8 cellular contexts compared by ENCODE assay signal in genomic region chr14:31510222-31510621, GRCh38. TPM values are rescaled to one million over a fixed set of nuclear protein-coding genes. Genes with fewer than 3 reads are reported as not detected.
A peak's percentile ranks its signal among the peaks of the same experiment; 100 is the strongest.
DNase-seq lines count a peak whose midpoint lies in the region; ATAC-seq lines count a peak whose summit lies in the region.

No MANE protein-coding gene starts in this region.

- H3K27me3 Mint-ChIP-seq in naive B cell: peaks cover 0 to 5% (median 0%) of the 10 kb centered on the region in 3 donors

- H3K4me3 Mint-ChIP-seq in naive B cell: no peak overlapping the region

- DNase-seq in NOMO-1 treated with DMSO at 0.1 percent for 48 hours (lab: John Stamatoyannopoulos, UW; ENCODE audit: unreplicated experiment): peak; percentile 17
- DNase-seq in NOMO-1 treated with dmso at 0.1 percent for 144 hours (lab: John Stamatoyannopoulos, UW; ENCODE audit: unreplicated experiment): no peak
- peak; percentile 33 for DNase-seq in NCI-H2196 (lab: John Stamatoyannopoulos, UW; ENCODE audit: unreplicated experiment)
- DNase-seq in central memory CD4-positive, alpha-beta T cell: peak; percentile 17
- DNase-seq in naive B cell: peak; percentile 16
- DNase-seq in anterior cingulate cortex (lab: John Stamatoyannopoulos, UW): no peak

- H3K4me1 Mint-ChIP-seq in naive B cell: no peaks in the 10 kb centered on the region

- peak overlapping the region in 1 of 6 donors; percentile 40 for H3K27ac Mint-ChIP-seq in naive B cell

- H3K36me3 Mint-ChIP-seq in naive B cell: no peaks in the 10 kb centered on the region

- ATAC-seq in naive B cell (ENCODE audit: low read depth in 2 of 2) (no peak), HG03135 (IDR thresholded peaks at IDR 0.05; ENCODE audit: unreplicated experiment) (no peak), HG03095 (IDR thresholded peaks at IDR 0.05; ENCODE audit: unreplicated experiment) (no peak)

- H3K9me3 Mint-ChIP-seq in naive B cell: no peaks in the 10 kb centered on the region

RNA-seq across cellular contexts. Expression of gene GPR33, which starts 22.4 kb away (rescaled TPM):
- polyA plus RNA-seq in naive B cell (ENCODE audit: low read depth in 6 of 6): not detected

RNA-seq across cellular contexts. Expression of gene NUBPL, which starts 51.0 kb away (rescaled TPM):
- 1 to 10 TPM; 5.9 to 9.2 (median 8.6) TPM for polyA plus RNA-seq in naive B cell (ENCODE audit: low read depth in 6 of 6)

RNA-seq across cellular contexts. Expression of gene DTD2, which starts 52.9 kb away (rescaled TPM):
- 10 to 100 TPM; 12.5 to 26.0 (median 17.8) TPM for polyA plus RNA-seq in naive B cell (ENCODE audit: low read depth in 6 of 6)

Comparison
In these comparisons a context has a peak if more than half of its experiments do, and no peak if none do; other contexts are left out.
1. DNase-seq: peak in NOMO-1 treated with DMSO at 0.1 percent for 48 hours (single experiment), NCI-H2196 (single experiment), central memory CD4-positive, alpha-beta T cell (single experiment) and naive B cell (single experiment); none in NOMO-1 treated with dmso at 0.1 percent for 144 hours (single experiment) and anterior cingulate cortex (0 of 58).